ENCODE assay signal across 10 cellular contexts in the genomic region with DNA sequence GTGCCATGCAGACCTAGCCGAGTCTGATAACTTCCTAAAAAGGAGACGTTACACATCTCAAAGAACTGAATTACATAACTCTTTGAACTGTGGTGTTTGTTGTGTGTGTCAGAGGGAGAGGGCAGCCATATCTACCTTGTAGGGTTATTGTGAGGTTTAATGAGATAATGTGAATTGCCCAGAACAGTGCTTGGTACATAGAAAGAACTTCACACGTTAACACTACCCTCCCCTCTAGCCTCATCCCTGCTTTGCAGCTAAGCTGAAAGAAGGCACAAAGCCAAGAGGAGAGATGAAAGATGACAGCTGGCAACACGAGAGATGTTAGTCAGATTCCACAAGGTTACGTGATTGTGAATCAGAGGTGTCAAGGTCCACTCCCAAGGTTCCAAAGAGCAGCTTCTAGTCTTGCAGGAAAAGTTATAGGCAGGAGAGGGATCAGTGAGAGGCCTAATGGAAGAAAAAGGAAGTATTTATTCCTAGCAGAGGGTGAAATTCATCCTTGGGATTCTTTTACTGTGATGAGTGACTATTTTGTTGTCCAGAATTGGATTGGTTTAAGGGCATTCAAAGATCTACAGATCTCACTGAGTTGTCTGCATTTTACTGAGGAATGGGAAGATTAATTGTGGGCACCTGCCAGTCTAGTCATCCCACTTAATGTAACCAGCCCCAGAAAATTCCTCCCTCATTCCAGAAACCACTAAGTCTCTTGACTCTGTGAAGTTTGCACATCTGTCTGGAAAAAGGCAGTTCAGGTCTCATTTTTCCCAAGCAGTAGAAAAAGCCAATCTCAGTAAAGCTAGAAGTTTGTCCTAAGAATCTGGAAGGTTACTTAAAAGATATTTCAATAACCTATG. TPM values are rescaled to one million over a fixed set of nuclear protein-coding genes. Genes with fewer than 3 reads are reported as not detected.
DNase-seq lines count a peak whose midpoint lies in the region; ATAC-seq and TF ChIP-seq lines count a peak whose summit lies in the region.
"Had no signal": no experiment of that assay in that cellular context is flagged by ENCODE, and none has a peak within 500 bp of the region (broad histone marks: within the 10 kb centered on the region; RNA-seq: fewer than 3 reads in every experiment).

No MANE protein-coding gene starts in this region.

- no peaks in the 10 kb centered on the region for H3K27me3 Mint-ChIP-seq in activated naive CD4-positive, alpha-beta T cell treated with anti-CD3 and anti-CD28 coated beads for 36 hours (ENCODE audit: low read depth)

- peaks cover 73% of the 10 kb centered on the region for H3K4me1 ChIP-seq in SJCRH30
- peaks cover 0 to 32% (median 0%) of the 10 kb centered on the region in 9 donors for H3K4me1 ChIP-seq in heart right ventricle
- peaks cover 5% of the 10 kb centered on the region for H3K4me1 ChIP-seq in smooth muscle cell (ENCODE audit: low read depth)

- H4K20me1 ChIP-seq in smooth muscle cell (ENCODE audit: low read depth), result no peaks in the 10 kb centered on the region

- no peak overlapping the region for H3K4me3 Mint-ChIP-seq in activated naive CD4-positive, alpha-beta T cell treated with anti-CD3 and anti-CD28 coated beads for 36 hours

- H3K36me3 ChIP-seq in SJCRH30, result no peaks in the 10 kb centered on the region
- H3K36me3 ChIP-seq in heart right ventricle, result no peaks in the 10 kb centered on the region
- no peaks in the 10 kb centered on the region for H3K36me3 ChIP-seq in smooth muscle cell (ENCODE audit: low read depth)

- no peak overlapping the region for H3K9ac ChIP-seq in smooth muscle cell (ENCODE audit: low read depth)

- H3K9me3 ChIP-seq in SJCRH30 (replicated peaks) (no peaks in the 10 kb centered on the region), heart right ventricle (no peaks in the 10 kb centered on the region), smooth muscle cell (replicated peaks; ENCODE audit: low read depth) (no peaks in the 10 kb centered on the region)

- intact Hi-C loops in activated naive CD4-positive, alpha-beta T cell treated with anti-CD3 and anti-CD28 coated beads for 36 hours (cut with micrococcal nuclease), result loop anchor here (1.0 kb wide), 2 partner anchors 13 to 25 kb away; no protein-coding TSS in a partner anchor
- intact Hi-C loops in heart right ventricle (cut with DNase I), result no loop called here

- TF ChIP-seq CTCF in heart right ventricle (IDR thresholded peaks at IDR 0.05), result no peak
- TF ChIP-seq CTCF in smooth muscle cell (IDR thresholded peaks at IDR 0.05; ENCODE audit: borderline replicate concordance, insufficient read depth, poor library complexity, severe bottlenecking), result no peak

- H3K27ac ChIP-seq in SJCRH30 (peak overlapping the region; percentile 94), heart right ventricle (peak overlapping the region in 5 of 10 donors; percentile 4 to 59 (median 10)), smooth muscle cell (ENCODE audit: low read depth) (peak overlapping the region; percentile 52)

- H3K4me3 ChIP-seq in SJCRH30, result peak overlapping the region; percentile 6; the same call in 1 of the 2 replicates
- H3K4me3 ChIP-seq in heart right ventricle, result no peak overlapping the region
- no peak overlapping the region for H3K4me3 ChIP-seq in smooth muscle cell

- peak; percentile 59 for DNase-seq in activated naive CD4-positive, alpha-beta T cell treated with anti-CD3 and anti-CD28 coated beads for 36 hours
- DNase-seq in activated naive CD4-positive, alpha-beta T cell treated with Interleukin-2 at 50 U/mL for 16 hours, result no peak
- peak; percentile 82 to 91 for DNase-seq in SJCRH30
- DNase-seq in heart right ventricle, result no peak
- DNase-seq in smooth muscle cell (lab: John Stamatoyannopoulos, UW; ENCODE audit: unreplicated experiment), result no peak
- DNase-seq in NCI-H2227 treated with DMSO at 0.1 percent for 48 hours (lab: John Stamatoyannopoulos, UW), result no peak
- no peak for DNase-seq in hepatic stellate cell (ENCODE audit: low spot score)
- DNase-seq: foreskin fibroblast, T-helper 2 cell had no signal

- peak in 5 of 8 donors; percentile 40 to 64 (median 53) for ATAC-seq in heart right ventricle
- ATAC-seq in HG02798 (IDR thresholded peaks at IDR 0.05; ENCODE audit: poor library complexity, unreplicated experiment), result no peak

- CTCF ChIA-PET in activated naive CD4-positive, alpha-beta T cell treated with anti-CD3 and anti-CD28 coated beads for 36 hours (lab: Charles Lee), result interaction anchor here (1.1 to 3.9 kb wide), 3 partner anchors 14 to 53 kb away, joined by 3 to 28 read pairs (median 5); a partner anchor contains a TSS

- H3K4me2 ChIP-seq in smooth muscle cell, result no peak overlapping the region

- H3F3A ChIP-seq in smooth muscle cell (ENCODE audit: low read depth), result no peaks in the 10 kb centered on the region

- no peak overlapping the region for H2AFZ ChIP-seq in smooth muscle cell (ENCODE audit: low read depth)

- H3K4me1 Mint-ChIP-seq in activated naive CD4-positive, alpha-beta T cell treated with anti-CD3 and anti-CD28 coated beads for 36 hours (ENCODE audit: low read depth), result peaks cover 83% of the 10 kb centered on the region

- H3K27me3 ChIP-seq in SJCRH30, result no peaks in the 10 kb centered on the region
- H3K27me3 ChIP-seq in heart right ventricle, result no peaks in the 10 kb centered on the region
- H3K27me3 ChIP-seq in smooth muscle cell (ENCODE audit: low read depth), result no peaks in the 10 kb centered on the region

- peaks cover 8% of the 10 kb centered on the region for H3K9me3 Mint-ChIP-seq in activated naive CD4-positive, alpha-beta T cell treated with anti-CD3 and anti-CD28 coated beads for 36 hours

- no peaks in the 10 kb centered on the region for H3K36me3 Mint-ChIP-seq in activated naive CD4-positive, alpha-beta T cell treated with anti-CD3 and anti-CD28 coated beads for 36 hours (ENCODE audit: low read depth)

- H3K27ac Mint-ChIP-seq in activated naive CD4-positive, alpha-beta T cell treated with anti-CD3 and anti-CD28 coated beads for 36 hours, result peak overlapping the region; percentile 56

- no peaks in the 10 kb centered on the region for H3K79me2 ChIP-seq in smooth muscle cell (ENCODE audit: low read depth)

- WGBS in heart right ventricle, 2 donors, result 41 to 43% methylated on average over 5 of the region's 5 CpGs
- 70% methylated on average over 5 of the region's 5 CpGs for WGBS in smooth muscle cell (ENCODE audit: low lambda C conversion rate)

RNA-seq across cellular contexts. Expression of a gene that starts 25.9 kb away (rescaled TPM):
- 100 to 1,000 TPM; 112 to 134 TPM for total RNA-seq in activated naive CD4-positive, alpha-beta T cell treated with anti-CD3 and anti-CD28 coated beads for 36 hours
- total RNA-seq in SJCRH30 (2014; rRNA removed; shearing (Covaris generic)), result 83.3 and 88.8 TPM in 2 replicates
- total RNA-seq in heart right ventricle (100 to 1,000 TPM; 280 to 408 (median 326) TPM), smooth muscle cell (95.0 and 104 TPM in 2 replicates)
- polyA plus RNA-seq in heart right ventricle (10 to 100 TPM; 43.5 to 70.9 TPM), smooth muscle cell (42.2 and 62.5 TPM in 2 replicates)

Comparison
In these comparisons a context has a peak if more than half of its experiments do, and no peak if none do; other contexts are left out.
1. DNase-seq: peak in activated naive CD4-positive, alpha-beta T cell treated with anti-CD3 and anti-CD28 coated beads for 36 hours (single experiment) and SJCRH30 (2 of 2); none in activated naive CD4-positive, alpha-beta T cell treated with Interleukin-2 at 50 U/mL for 16 hours (single experiment), heart right ventricle (0 of 2), smooth muscle cell (single experiment), NCI-H2227 treated with DMSO at 0.1 percent for 48 hours (single experiment) and hepatic stellate cell (single experiment).